In genomic region chr14:49633650-49634546, GRCh38 we compare ENCODE assay signal across 8 cellular contexts. TPM values are rescaled to one million over a fixed set of nuclear protein-coding genes. Genes with fewer than 3 reads are reported as not detected.
A peak's percentile ranks its signal among the peaks of the same experiment; 100 is the strongest.
DNase-seq lines count a peak whose midpoint lies in the region; ATAC-seq and TF ChIP-seq lines count a peak whose summit lies in the region.

No MANE protein-coding gene starts in this region.

- H3K4me1 ChIP-seq in right atrium auricular region: peaks cover 0 to 43% of the 10 kb centered on the region in 2 donors
- peaks cover 0 to 6% of the 10 kb centered on the region in 2 donors for H3K4me1 ChIP-seq in uterus

- no peaks in the 10 kb centered on the region for H3K9me3 Mint-ChIP-seq in T-cell

- POLR2A ChIA-PET in T-cell (lab: Charles Lee): interaction anchor here (0.6 to 2.7 kb wide), 12 partner anchors 10 to 481 kb away, joined by 3 to 59 read pairs (median 4); partner anchors contain the start of genes NEMF (in 2 of the 2), RPL36AL (in 2 of the 2), KLHDC2 (in 1 of the 2) and MGAT2 (in 1 of the 2)

- peak overlapping the region; percentile 95 to 99 (median 97) for H3K4me3 Mint-ChIP-seq in T-cell

- peak; percentile 74 for ATAC-seq in HG02884 (IDR thresholded peaks at IDR 0.05; ENCODE audit: unreplicated experiment)
- peak; percentile 84 to 88 (median 85) for ATAC-seq in T-cell (replicated peaks in 1 of 4)

- peak; percentile 96 for DNase-seq in NCI-H146 (lab: John Stamatoyannopoulos, UW)
- DNase-seq in T-cell: peak; percentile 83 to 95 (median 91)
- DNase-seq in amniotic stem cell (lab: John Stamatoyannopoulos, UW): peak; percentile 88
- DNase-seq in right atrium auricular region (ENCODE audit: low spot score): peak; percentile 93
- DNase-seq in pulmonary artery endothelial cell (ENCODE audit: low read depth, low spot score): peak; percentile 89
- peak; percentile 90 to 92 for DNase-seq in uterus

- no peaks in the 10 kb centered on the region for H3K27me3 Mint-ChIP-seq in T-cell

- peak overlapping the region; percentile 91 to 94 for H3K4me3 ChIP-seq in right atrium auricular region
- peak overlapping the region; percentile 85 to 95 for H3K4me3 ChIP-seq in uterus

- no peaks in the 10 kb centered on the region for H3K27me3 ChIP-seq in right atrium auricular region
- H3K27me3 ChIP-seq in uterus: no peaks in the 10 kb centered on the region

- H3K36me3 ChIP-seq in right atrium auricular region (peaks cover 5% of the 10 kb centered on the region), uterus (no peaks in the 10 kb centered on the region)

- peak; percentile 64 to 89 for TF ChIP-seq CTCF in right atrium auricular region (IDR thresholded peaks at IDR 0.05)
- peak; percentile 81 to 88 (median 84) for TF ChIP-seq CTCF in uterus (IDR thresholded peaks at IDR 0.05)

- H3K9me3 ChIP-seq in right atrium auricular region (no peaks in the 10 kb centered on the region), uterus (no peaks in the 10 kb centered on the region)

- CTCF ChIA-PET in T-cell (lab: Charles Lee): interaction anchor here (0.5 to 4.5 kb wide), 31 partner anchors 10 to 528 kb away, joined by 3 to 77 read pairs (median 4); partner anchors contain the start of genes MGAT2 (in 2 of the 2), RPL36AL (in 2 of the 2), KLHDC2 (in 1 of the 2) and LRR1 (in 1 of the 2)

- H3K27ac ChIP-seq in right atrium auricular region (peak overlapping the region; percentile 95), uterus (peak overlapping the region; percentile 95 to 97)

- peaks cover 17% of the 10 kb centered on the region for H3K36me3 Mint-ChIP-seq in T-cell

- H3K27ac Mint-ChIP-seq in T-cell: peak overlapping the region; percentile 92 to 94

- TF ChIP-seq POLR2A in GM15510 (IDR thresholded peaks at IDR 0.05; ENCODE audit: borderline replicate concordance, extremely low read depth, insufficient read length) (peak; percentile 89), uterus (IDR thresholded peaks at IDR 0.05) (peak; percentile 42 to 82)

- intact Hi-C loops in uterus (cut with DNase I; ENCODE audit: low total_unique reads): no loop called here

- peaks cover 48 to 68% (median 63%) of the 10 kb centered on the region in 3 donors for H3K4me1 Mint-ChIP-seq in T-cell

RNA-seq across cellular contexts. Expression of gene DNAAF2, which starts 1.1 kb away (rescaled TPM):
- total RNA-seq in T-cell (10 to 100 TPM in 3 of 5 donors, 1 to 10 TPM in 2; 8.2 to 26.7 (median 10.0) TPM), right atrium auricular region (1 to 10 TPM; 6.3 to 8.9 TPM), pulmonary artery endothelial cell (10.2 TPM in 2 replicates), uterus (10 to 100 TPM in 2 of 4 donors, 1 to 10 TPM in 2; 3.8 to 18.9 (median 8.8) TPM)

RNA-seq across cellular contexts. Expression of gene MGAT2, which starts 13.3 kb away (rescaled TPM):
- total RNA-seq in T-cell (10 to 100 TPM; 21.7 to 54.1 (median 41.6) TPM), right atrium auricular region (10 to 100 TPM; 15.4 to 22.9 TPM), pulmonary artery endothelial cell (105 and 127 TPM in 2 replicates), uterus (10 to 100 TPM; 24.6 to 52.1 (median 32.6) TPM)

RNA-seq across cellular contexts. Expression of gene RPL36AL, which starts 13.5 kb away (rescaled TPM):
- 100 to 1,000 TPM; 211 to 322 (median 291) TPM for total RNA-seq in T-cell
- total RNA-seq in right atrium auricular region: 100 to 1,000 TPM; 133 to 301 TPM
- total RNA-seq in pulmonary artery endothelial cell: 352 and 392 TPM in 2 replicates
- 100 to 1,000 TPM in 3 of 4 donors, 10 to 100 TPM in 1; 60.6 to 388 (median 166) TPM for total RNA-seq in uterus

RNA-seq across cellular contexts. Expression of gene LRR1, which starts 35.2 kb away (rescaled TPM):
- total RNA-seq in T-cell (10 to 100 TPM in 3 of 5 donors, 1 to 10 TPM in 2; 7.6 to 15.7 (median 11.4) TPM), right atrium auricular region (1 to 10 TPM; 3.6 to 3.8 TPM), pulmonary artery endothelial cell (36.1 and 46.7 TPM in 2 replicates), uterus (10 to 100 TPM in 2 of 4 donors, 1 to 10 TPM in 2; 1.8 to 16.2 (median 6.8) TPM)

RNA-seq across cellular contexts. Expression of gene RPS29, which starts 47.7 kb away (rescaled TPM):
- total RNA-seq in T-cell: 1,000 to 10,000 TPM; 3,720 to 4,554 (median 3,981) TPM
- total RNA-seq in right atrium auricular region: 1,000 to 10,000 TPM; 1,499 to 8,459 TPM
- total RNA-seq in pulmonary artery endothelial cell: 490 and 1,766 TPM in 2 replicates
- 1,000 to 10,000 TPM; 1,068 to 7,966 (median 2,908) TPM for total RNA-seq in uterus

Comparison
In these comparisons a context has a peak if more than half of its experiments do, and no peak if none do; other contexts are left out.
1. Peak in every context shown above with its lines: DNase-seq, ATAC-seq, H3K4me3 ChIP-seq and H3K27ac ChIP-seq.